ENCODE assay signal across 27 cellular contexts in the genomic region with DNA sequence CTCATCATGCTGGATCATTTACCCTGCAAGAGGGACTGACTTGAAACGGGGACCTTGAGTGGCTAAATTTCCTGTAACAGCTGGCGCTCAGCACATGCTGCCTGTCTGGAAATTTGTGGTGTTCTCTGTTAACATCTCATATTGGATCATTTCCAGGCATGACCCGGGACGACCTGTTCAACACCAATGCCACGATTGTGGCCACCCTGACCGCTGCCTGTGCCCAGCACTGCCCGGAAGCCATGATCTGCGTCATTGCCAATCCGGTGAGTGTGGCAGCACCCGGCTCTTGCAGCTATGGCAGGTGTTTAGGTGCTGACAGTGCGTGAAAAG. TPM values are rescaled to one million over a fixed set of nuclear protein-coding genes. Genes with fewer than 3 reads are reported as not detected.
A peak's percentile ranks its signal among the peaks of the same experiment; 100 is the strongest.
DNase-seq lines count a peak whose midpoint lies in the region; ATAC-seq and TF ChIP-seq lines count a peak whose summit lies in the region.
"Had no signal": no experiment of that assay in that cellular context is flagged by ENCODE, and none has a peak within 500 bp of the region (broad histone marks: within the 10 kb centered on the region; RNA-seq: fewer than 3 reads in every experiment).

No MANE protein-coding gene starts in this region.

- H3K9ac ChIP-seq in mucosa of stomach (ENCODE audit: low read length): peak overlapping the region; percentile 20

- H3K27me3 ChIP-seq in mucosa of stomach (ENCODE audit: control insufficient read depth, insufficient read depth, low read length) (no peaks in the 10 kb centered on the region), ovary (no peaks in the 10 kb centered on the region)

- DNase-seq in activated T-cell treated with anti-CD3 and anti-CD28 coated beads, Interleukin-2, amount 50 U/mL, for 72 hours: no peak
- no peak for DNase-seq in activated T-cell treated with anti-CD3 and anti-CD28 coated beads for 4 hours
- DNase-seq in stimulated activated effector memory CD8-positive, alpha-beta T cell treated with anti-CD3 and anti-CD28 coated beads, Interleukin-12 subunit alpha, Interleukin-12 subunit beta, amount 100 ng/mL, for 72 hours (ENCODE audit: low spot score in 2 of 2): no peak
- DNase-seq in amniotic stem cell (lab: John Stamatoyannopoulos, UW): no peak
- DNase-seq in ovary: no peak
- DNase-seq: AML-193; CD4-positive, alpha-beta T cell; cerebellar nuclear complex; hypothalamus; naive thymus-derived CD8-positive, alpha-beta T cell; NCI-H1436 treated with DMSO at 0.1 percent for 48 hours; NCI-H524 treated with DMSO at 0.1 percent for 48 hours; NK-92 treated with Interleukin-12 subunit alpha and Interleukin-12 subunit beta, amount 100 ng/mL, for 24 hours; occipital lobe; PC-3; retina; SHP77 treated with DMSO at 0.1 percent for 48 hours; stimulated activated CD4-positive, alpha-beta T cell treated with anti-CD3 and anti-CD28 coated beads, Interleukin-12 subunit alpha, Interleukin-12 subunit beta, amount 100 ng/mL, for 4 hours; stimulated activated CD4-positive, alpha-beta T cell treated with anti-CD3 and anti-CD28 coated beads, Interleukin-4, amount 100 ng/mL, for 1 hour; T1000 had no signal

- no peaks in the 10 kb centered on the region for H3K27me3 Mint-ChIP-seq in activated T-cell treated with anti-CD3 and anti-CD28 coated beads, Interleukin-2, amount 50 U/mL, for 72 hours (ENCODE audit: low read depth)
- H3K27me3 Mint-ChIP-seq: activated naive CD8-positive, alpha-beta T cell; CD4-positive, alpha-beta T cell; naive thymus-derived CD8-positive, alpha-beta T cell; stimulated activated memory B cell treated with anti-CD40 and anti-IgM and Interleukin-4, amounts not matched to agents 10 μg/mL and 1 μg/mL and 100 μg/mL, for 72 hours had no signal

- H3K4me1 ChIP-seq in mucosa of stomach (ENCODE audit: control insufficient read depth, insufficient read depth, low read length) (peaks cover 22% of the 10 kb centered on the region), ovary (ENCODE audit: insufficient read depth) (no peaks in the 10 kb centered on the region)

- H3K9me3 ChIP-seq in mucosa of stomach (ENCODE audit: control insufficient read depth, low read length): no peaks in the 10 kb centered on the region
- no peaks in the 10 kb centered on the region for H3K9me3 ChIP-seq in ovary

- peak overlapping the region; percentile 23; the same call in 1 of the 2 replicates for H3K27ac ChIP-seq in VCaP
- H3K27ac ChIP-seq in ovary: no peak overlapping the region

- intact Hi-C loops in ovary (cut with DNase I): no loop called here

- no peak for TF ChIP-seq POLR2A in ovary (IDR thresholded peaks at IDR 0.05)

- H3K36me3 ChIP-seq in mucosa of stomach (ENCODE audit: control insufficient read depth, insufficient read depth, low read length): peaks cover 19% of the 10 kb centered on the region
- no peaks in the 10 kb centered on the region for H3K36me3 ChIP-seq in ovary

- no peak for TF ChIP-seq EP300 in ovary (IDR thresholded peaks at IDR 0.05)

- H3K4me3 Mint-ChIP-seq in activated T-cell treated with anti-CD3 and anti-CD28 coated beads, Interleukin-2, amount 50 U/mL, for 72 hours: no peak overlapping the region
- H3K4me3 Mint-ChIP-seq in stimulated activated effector memory CD8-positive, alpha-beta T cell treated with anti-CD3 and anti-CD28 coated beads, Interleukin-12 subunit alpha, Interleukin-12 subunit beta, amount 100 ng/mL, for 72 hours: no peak overlapping the region
- H3K4me3 Mint-ChIP-seq: activated naive CD8-positive, alpha-beta T cell; CD4-positive, alpha-beta T cell; mesothelial cell of epicardium; naive thymus-derived CD8-positive, alpha-beta T cell; stimulated activated memory B cell treated with anti-CD40 and anti-IgM and Interleukin-4, amounts not matched to agents 10 μg/mL and 1 μg/mL and 100 μg/mL, for 72 hours had no signal

- H3K9me3 Mint-ChIP-seq in activated T-cell treated with anti-CD3 and anti-CD28 coated beads, Interleukin-2, amount 50 U/mL, for 72 hours: no peaks in the 10 kb centered on the region
- no peaks in the 10 kb centered on the region for H3K9me3 Mint-ChIP-seq in stimulated activated effector memory CD8-positive, alpha-beta T cell treated with anti-CD3 and anti-CD28 coated beads, Interleukin-12 subunit alpha, Interleukin-12 subunit beta, amount 100 ng/mL, for 72 hours
- H3K9me3 Mint-ChIP-seq: CD4-positive, alpha-beta T cell; mesothelial cell of epicardium; naive thymus-derived CD8-positive, alpha-beta T cell; stimulated activated memory B cell treated with anti-CD40 and anti-IgM and Interleukin-4, amounts not matched to agents 10 μg/mL and 1 μg/mL and 100 μg/mL, for 72 hours had no signal

- peak overlapping the region; percentile 1 for H3K27ac Mint-ChIP-seq in activated T-cell treated with anti-CD3 and anti-CD28 coated beads, Interleukin-2, amount 50 U/mL, for 72 hours
- peak overlapping the region; percentile 20 for H3K27ac Mint-ChIP-seq in stimulated activated effector memory CD8-positive, alpha-beta T cell treated with anti-CD3 and anti-CD28 coated beads, Interleukin-12 subunit alpha, Interleukin-12 subunit beta, amount 100 ng/mL, for 72 hours
- H3K27ac Mint-ChIP-seq: activated naive CD8-positive, alpha-beta T cell; CD4-positive, alpha-beta T cell; mesothelial cell of epicardium; stimulated activated memory B cell treated with anti-CD40 and anti-IgM and Interleukin-4, amounts not matched to agents 10 μg/mL and 1 μg/mL and 100 μg/mL, for 72 hours had no signal

- TF ChIP-seq CTCF in VCaP (conservative IDR thresholded peaks at IDR 0.05): no peak
- no peak for TF ChIP-seq CTCF in ovary (IDR thresholded peaks at IDR 0.05)

- H3K36me3 Mint-ChIP-seq in activated T-cell treated with anti-CD3 and anti-CD28 coated beads, Interleukin-2, amount 50 U/mL, for 72 hours (ENCODE audit: insufficient read depth in 2 of 2): peaks cover 2 to 20% of the 10 kb centered on the region in 2 donors
- peaks cover 87% of the 10 kb centered on the region for H3K36me3 Mint-ChIP-seq in stimulated activated effector memory CD8-positive, alpha-beta T cell treated with anti-CD3 and anti-CD28 coated beads, Interleukin-12 subunit alpha, Interleukin-12 subunit beta, amount 100 ng/mL, for 72 hours
- H3K36me3 Mint-ChIP-seq: activated naive CD8-positive, alpha-beta T cell had no signal

- H3K4me1 Mint-ChIP-seq in activated T-cell treated with anti-CD3 and anti-CD28 coated beads, Interleukin-2, amount 50 U/mL, for 72 hours (ENCODE audit: low read depth): peaks cover 4% of the 10 kb centered on the region
- H3K4me1 Mint-ChIP-seq in stimulated activated effector memory CD8-positive, alpha-beta T cell treated with anti-CD3 and anti-CD28 coated beads, Interleukin-12 subunit alpha, Interleukin-12 subunit beta, amount 100 ng/mL, for 72 hours: peaks cover 18% of the 10 kb centered on the region
- H3K4me1 Mint-ChIP-seq: mesothelial cell of epicardium had no signal

- no peak for ATAC-seq in activated T-cell treated with anti-CD3 and anti-CD28 coated beads, Interleukin-2, amount 50 U/mL, for 72 hours (replicated peaks in 1 of 2)
- ATAC-seq in stimulated activated effector memory CD8-positive, alpha-beta T cell treated with anti-CD3 and anti-CD28 coated beads, Interleukin-12 subunit alpha, Interleukin-12 subunit beta, amount 100 ng/mL, for 72 hours: no peak
- no peak for ATAC-seq in HG02759 (IDR thresholded peaks at IDR 0.05; ENCODE audit: unreplicated experiment)
- ATAC-seq: HCT116; naive thymus-derived CD8-positive, alpha-beta T cell; PC-3; stimulated activated memory B cell treated with anti-CD40 and anti-IgM and Interleukin-4, amounts not matched to agents 10 μg/mL and 1 μg/mL and 100 μg/mL, for 72 hours had no signal

- 84 to 93% (median 85%) methylated on average over 11 of the region's 11 CpGs for WGBS in ovary, 3 donors

- H3K4me3 ChIP-seq in mucosa of stomach (ENCODE audit: low read length): no peak overlapping the region
- no peak overlapping the region for H3K4me3 ChIP-seq in ovary

RNA-seq across cellular contexts. Expression of a gene that starts 9.9 kb away (rescaled TPM):
- total RNA-seq in activated T-cell treated with anti-CD3 and anti-CD28 coated beads, Interleukin-2, amount 50 U/mL, for 72 hours: 100 to 1,000 TPM; 162 to 170 TPM
- 100 to 1,000 TPM in 4 of 7 donors, 10 to 100 TPM in 3; 38.4 to 124 (median 109) TPM for total RNA-seq in ovary
- 10 to 100 TPM; 65.7 to 84.5 TPM for polyA plus RNA-seq in ovary

RNA-seq across cellular contexts. Expression of a gene that starts 10.0 kb away (rescaled TPM):
- total RNA-seq in activated T-cell treated with anti-CD3 and anti-CD28 coated beads, Interleukin-2, amount 50 U/mL, for 72 hours: 10 to 100 TPM; 52.0 to 54.6 TPM
- total RNA-seq in ovary: 10 to 100 TPM; 15.7 to 37.4 (median 26.5) TPM
- 10 to 100 TPM; 32.0 to 39.9 TPM for polyA plus RNA-seq in ovary
